ENCODE assay signal across 32 cellular contexts in genomic region chr7:74526780-74527179, GRCh38.
DNase-seq lines count a peak whose midpoint lies in the region; ATAC-seq, FAIRE-seq and TF ChIP-seq lines count a peak whose summit lies in the region.
"Had no signal": no experiment of that assay in that cellular context is flagged by ENCODE, and none has a peak within 500 bp of the region (broad histone marks: within the 10 kb centered on the region; RNA-seq: fewer than 3 reads in every experiment).

No MANE protein-coding gene starts in this region.

- peak in 2 of 3 experiments; percentile 27 to 39 for DNase-seq in NCI-H1417 (lab: John Stamatoyannopoulos, UW)
- DNase-seq in NCI-H1417 treated with DMSO at 0.1 percent for 48 hours (lab: John Stamatoyannopoulos, UW): no peak
- DNase-seq in astrocyte (ENCODE audit: low read depth): no peak
- DNase-seq in type B pancreatic cell (ENCODE audit: extremely low spot score, unreplicated experiment): no peak
- DNase-seq in NCI-H2196 treated with DMSO at 0.1 percent for 48 hours (lab: John Stamatoyannopoulos, UW; ENCODE audit: unreplicated experiment): no peak
- no peak for DNase-seq in DMS114 treated with DMSO at 0.1 percent for 48 hours (lab: John Stamatoyannopoulos, UW; ENCODE audit: unreplicated experiment)
- DNase-seq: 8988T; activated CD4-positive, alpha-beta memory T cell treated with anti-CD3 and anti-CD28 coated beads for 36 hours; activated CD4-positive, alpha-beta T cell treated with anti-CD3 and anti-CD28 coated beads for 1 hour; activated T-cell treated with anti-CD3 and anti-CD28 coated beads, Interleukin-2, amount 50 U/mL, for 72 hours; Caco-2; DND-41; GF-D8; hypothalamus; Karpas-422; left cardiac atrium; NCI-H146; NCI-H2107; PC-9; Right ventricle myocardium superior; spleen; stimulated activated CD4-positive, alpha-beta T cell treated with anti-CD3 and anti-CD28 coated beads, Interleukin-2, amount 100 ng/mL, for 24 hours; stimulated activated CD8-positive, alpha-beta memory T cell treated with anti-CD3 and anti-CD28 coated beads, Interleukin-4, amount 100 ng/mL, for 48 hours; T-helper 2 cell had no signal

- no peak for TF ChIP-seq CTCF in astrocyte (IDR thresholded peaks at IDR 0.05; ENCODE audit: insufficient read depth, low read depth, low read length)
- no peak for TF ChIP-seq CTCF in type B pancreatic cell (conservative IDR thresholded peaks at IDR 0.05)

- H3K9me3 ChIP-seq in astrocyte (ENCODE audit: insufficient read depth, low read depth, low read length) (peaks cover 2% of the 10 kb centered on the region), mucosa of stomach (ENCODE audit: control insufficient read depth, low read length) (no peaks in the 10 kb centered on the region)
- H3K9me3 ChIP-seq: Caco-2 had no signal

- no peak overlapping the region for H2AFZ ChIP-seq in astrocyte (ENCODE audit: low read depth, low read length)
- H2AFZ ChIP-seq: neural progenitor cell, parathyroid adenoma, PC-9 had no signal

- H3K4me2 ChIP-seq in astrocyte (ENCODE audit: low read length): no peak overlapping the region
- H3K4me2 ChIP-seq: neural progenitor cell, PC-9 had no signal

- H3K36me3 Mint-ChIP-seq in astrocyte (ENCODE audit: low read depth, unreplicated experiment): peaks cover 18% of the 10 kb centered on the region
- peaks cover 10% of the 10 kb centered on the region for H3K36me3 Mint-ChIP-seq in type B pancreatic cell

- no peaks in the 10 kb centered on the region for H3K4me1 ChIP-seq in astrocyte (ENCODE audit: insufficient read depth, low read length)
- peaks cover 33% of the 10 kb centered on the region for H3K4me1 ChIP-seq in mucosa of stomach (ENCODE audit: control insufficient read depth, insufficient read depth, low read length)
- H3K4me1 ChIP-seq: neural progenitor cell, parathyroid adenoma, right atrium auricular region, spleen had no signal

- H3K4me1 Mint-ChIP-seq in astrocyte (ENCODE audit: low read depth, unreplicated experiment) (peaks cover 3% of the 10 kb centered on the region), type B pancreatic cell (ENCODE audit: unreplicated experiment) (no peaks in the 10 kb centered on the region)
- H3K4me1 Mint-ChIP-seq: neural progenitor cell had no signal

- H4K20me1 ChIP-seq in astrocyte (ENCODE audit: insufficient read depth, low read length): no peaks in the 10 kb centered on the region

- no peak overlapping the region for H3K27ac ChIP-seq in astrocyte (ENCODE audit: low read depth, low read length)
- H3K27ac ChIP-seq: C4-2B, neural progenitor cell, parathyroid adenoma, PC-9, right atrium auricular region, spleen had no signal

- no peaks in the 10 kb centered on the region for H3K79me2 ChIP-seq in astrocyte (ENCODE audit: insufficient read depth, low read length)
- H3K79me2 ChIP-seq: parathyroid adenoma had no signal

- H3K9me3 Mint-ChIP-seq in astrocyte (ENCODE audit: unreplicated experiment) (no peaks in the 10 kb centered on the region), type B pancreatic cell (no peaks in the 10 kb centered on the region)
- H3K9me3 Mint-ChIP-seq: activated CD4-positive, alpha-beta memory T cell treated with anti-CD3 and anti-CD28 coated beads for 36 hours; activated T-cell treated with anti-CD3 and anti-CD28 coated beads, Interleukin-2, amount 50 U/mL, for 72 hours; neural progenitor cell; stimulated activated naive CD8-positive, alpha-beta T cell treated with anti-CD3 and anti-CD28 coated beads, Interleukin-15, Interleukin-2, amounts not matched to agents 100 ng/mL and 50 ng/mL, for 24 hours had no signal

- H3K4me3 Mint-ChIP-seq in astrocyte (ENCODE audit: unreplicated experiment) (no peak overlapping the region), type B pancreatic cell (no peak overlapping the region)
- H3K4me3 Mint-ChIP-seq: activated CD4-positive, alpha-beta memory T cell treated with anti-CD3 and anti-CD28 coated beads for 36 hours; activated T-cell treated with anti-CD3 and anti-CD28 coated beads, Interleukin-2, amount 50 U/mL, for 72 hours; neural progenitor cell; stimulated activated naive CD8-positive, alpha-beta T cell treated with anti-CD3 and anti-CD28 coated beads, Interleukin-15, Interleukin-2, amounts not matched to agents 100 ng/mL and 50 ng/mL, for 24 hours had no signal

- H3K27ac Mint-ChIP-seq in astrocyte (ENCODE audit: unreplicated experiment) (peak overlapping the region; percentile 34), type B pancreatic cell (peak overlapping the region; percentile 53)
- H3K27ac Mint-ChIP-seq: activated CD4-positive, alpha-beta memory T cell treated with anti-CD3 and anti-CD28 coated beads for 36 hours; activated T-cell treated with anti-CD3 and anti-CD28 coated beads, Interleukin-2, amount 50 U/mL, for 72 hours; neural progenitor cell; stimulated activated naive CD8-positive, alpha-beta T cell treated with anti-CD3 and anti-CD28 coated beads, Interleukin-15, Interleukin-2, amounts not matched to agents 100 ng/mL and 50 ng/mL, for 24 hours had no signal

- H3K36me3 ChIP-seq in astrocyte (ENCODE audit: insufficient read depth, low read length): peaks cover 8% of the 10 kb centered on the region
- peaks cover 6% of the 10 kb centered on the region for H3K36me3 ChIP-seq in mucosa of stomach (ENCODE audit: control insufficient read depth, insufficient read depth, low read length)
- H3K36me3 ChIP-seq: neural progenitor cell had no signal

- H3K27me3 ChIP-seq in astrocyte (ENCODE audit: insufficient read depth, low read length) (no peaks in the 10 kb centered on the region), mucosa of stomach (ENCODE audit: control insufficient read depth, insufficient read depth, low read length) (no peaks in the 10 kb centered on the region)
- H3K27me3 ChIP-seq: neural progenitor cell, right atrium auricular region, spleen had no signal

- FAIRE-seq in astrocyte (lab: Jason Lieb, UNC): no peak

- H3K4me3 ChIP-seq in astrocyte (ENCODE audit: insufficient read depth, low read depth, low read length) (no peak overlapping the region), mucosa of stomach (ENCODE audit: low read length) (no peak overlapping the region)
- H3K4me3 ChIP-seq: neural progenitor cell, PC-9, right atrium auricular region, spleen had no signal

- no peak for ATAC-seq in GM18861 (IDR thresholded peaks at IDR 0.05; ENCODE audit: unreplicated experiment)
- ATAC-seq: activated T-cell treated with anti-CD3 and anti-CD28 coated beads, Interleukin-2, amount 50 U/mL, for 72 hours; left cardiac atrium; SK-N-SH treated with all-trans-retinoic acid at 6 μM for 48 hours had no signal

- H3K9ac ChIP-seq in astrocyte (ENCODE audit: low read length): no peak overlapping the region
- peak overlapping the region; percentile 62 for H3K9ac ChIP-seq in mucosa of stomach (ENCODE audit: low read length)
- H3K9ac ChIP-seq: neural progenitor cell, parathyroid adenoma had no signal

- H3K27me3 Mint-ChIP-seq in astrocyte (ENCODE audit: low read depth, unreplicated experiment): no peaks in the 10 kb centered on the region
- no peaks in the 10 kb centered on the region for H3K27me3 Mint-ChIP-seq in type B pancreatic cell
- H3K27me3 Mint-ChIP-seq: activated CD4-positive, alpha-beta memory T cell treated with anti-CD3 and anti-CD28 coated beads for 36 hours; stimulated activated naive CD8-positive, alpha-beta T cell treated with anti-CD3 and anti-CD28 coated beads, Interleukin-15, Interleukin-2, amounts not matched to agents 100 ng/mL and 50 ng/mL, for 24 hours had no signal

Comparison
In these comparisons a context has a peak if more than half of its experiments do, and no peak if none do; other contexts are left out.
1. DNase-seq: peak in NCI-H1417 (2 of 3); none in NCI-H1417 treated with DMSO at 0.1 percent for 48 hours (single experiment), astrocyte (single experiment), type B pancreatic cell (single experiment), NCI-H2196 treated with DMSO at 0.1 percent for 48 hours (single experiment) and DMS114 treated with DMSO at 0.1 percent for 48 hours (single experiment).